ENCODE assay signal across 8 cellular contexts in genomic region chr20:58892126-58892931, GRCh38. TPM values are rescaled to one million over a fixed set of nuclear protein-coding genes. Genes with fewer than 3 reads are reported as not detected.
DNase-seq lines count a peak whose midpoint lies in the region; ATAC-seq lines count a peak whose summit lies in the region.

No MANE protein-coding gene starts in this region.

- POLR2A ChIA-PET in CD8-positive, alpha-beta memory T cell (lab: Charles Lee): interaction anchor here (1.1 to 1.4 kb wide), 3 partner anchors 89 to 151 kb away, joined by 3 to 11 read pairs (median 9); partner anchors contain the start of genes ATP5F1E and NELFCD
- POLR2A ChIA-PET in activated CD4-positive, alpha-beta memory T cell treated with anti-CD3 and anti-CD28 coated beads, Interleukin-2, amount 10 ng/mL, durations not matched to agents 7 days and 5 days (lab: Charles Lee): interaction anchor here (0.5 to 1.4 kb wide), 7 partner anchors 14 to 275 kb away, joined by 3 to 14 read pairs (median 4); partner anchors contain the start of gene STX16

- H3K4me1 ChIP-seq in CD8-positive, alpha-beta memory T cell (ENCODE audit: insufficient read depth, low read length): peaks cover 36% of the 10 kb centered on the region

- peaks cover 51 to 58% (median 55%) of the 10 kb centered on the region in 3 donors for H3K4me1 Mint-ChIP-seq in CD8-positive, alpha-beta memory T cell
- peaks cover 51% of the 10 kb centered on the region for H3K4me1 Mint-ChIP-seq in activated CD4-positive, alpha-beta memory T cell treated with anti-CD3 and anti-CD28 coated beads, Interleukin-2, amount 10 ng/mL, durations not matched to agents 7 days and 5 days

- H3K27ac Mint-ChIP-seq in CD8-positive, alpha-beta memory T cell: peak overlapping the region; percentile 93 to 100 (median 98)
- H3K27ac Mint-ChIP-seq in activated CD4-positive, alpha-beta memory T cell treated with anti-CD3 and anti-CD28 coated beads, Interleukin-2, amount 10 ng/mL, durations not matched to agents 7 days and 5 days: peak overlapping the region; percentile 98

- peak overlapping the region; percentile 88 to 98 (median 96) for H3K4me3 Mint-ChIP-seq in CD8-positive, alpha-beta memory T cell
- H3K4me3 Mint-ChIP-seq in activated CD4-positive, alpha-beta memory T cell treated with anti-CD3 and anti-CD28 coated beads, Interleukin-2, amount 10 ng/mL, durations not matched to agents 7 days and 5 days: peak overlapping the region; percentile 89

- peak overlapping the region; percentile 70 for H3K4me3 ChIP-seq in CD8-positive, alpha-beta memory T cell (ENCODE audit: low read length)

- no peaks in the 10 kb centered on the region for H3K36me3 ChIP-seq in CD8-positive, alpha-beta memory T cell (ENCODE audit: insufficient read depth, low read length)

- no peaks in the 10 kb centered on the region for H3K9me3 ChIP-seq in CD8-positive, alpha-beta memory T cell (ENCODE audit: low read length)

- CTCF ChIA-PET in CD8-positive, alpha-beta memory T cell (lab: Charles Lee): interaction anchor here (0.8 kb wide), 1 partner anchor 11 kb away, joined by 3 read pairs; no protein-coding TSS in a partner anchor
- CTCF ChIA-PET in activated CD4-positive, alpha-beta memory T cell treated with anti-CD3 and anti-CD28 coated beads, Interleukin-2, amount 10 ng/mL, durations not matched to agents 7 days and 5 days (lab: Charles Lee): no interaction called here

- ATAC-seq in HG02678 (IDR thresholded peaks at IDR 0.05; ENCODE audit: unreplicated experiment): peak; percentile 8

- H3K9me3 Mint-ChIP-seq in CD8-positive, alpha-beta memory T cell: peaks cover 0 to 5% (median 0%) of the 10 kb centered on the region in 5 donors
- no peaks in the 10 kb centered on the region for H3K9me3 Mint-ChIP-seq in activated CD4-positive, alpha-beta memory T cell treated with anti-CD3 and anti-CD28 coated beads, Interleukin-2, amount 10 ng/mL, durations not matched to agents 7 days and 5 days

- H3K27me3 ChIP-seq in CD8-positive, alpha-beta memory T cell (ENCODE audit: insufficient read depth, low read length, poor library complexity, severe bottlenecking): no peaks in the 10 kb centered on the region

- H3K36me3 Mint-ChIP-seq in CD8-positive, alpha-beta memory T cell: peaks cover 0 to 37% (median 3%) of the 10 kb centered on the region in 3 donors
- peaks cover 39% of the 10 kb centered on the region for H3K36me3 Mint-ChIP-seq in activated CD4-positive, alpha-beta memory T cell treated with anti-CD3 and anti-CD28 coated beads, Interleukin-2, amount 10 ng/mL, durations not matched to agents 7 days and 5 days (ENCODE audit: low read depth)

- H3K27ac ChIP-seq in CD8-positive, alpha-beta memory T cell (ENCODE audit: low read depth, low read length): peak overlapping the region; percentile 89

- peaks cover 0 to 5% of the 10 kb centered on the region in 2 donors for H3K27me3 Mint-ChIP-seq in CD8-positive, alpha-beta memory T cell
- no peaks in the 10 kb centered on the region for H3K27me3 Mint-ChIP-seq in activated CD4-positive, alpha-beta memory T cell treated with anti-CD3 and anti-CD28 coated beads, Interleukin-2, amount 10 ng/mL, durations not matched to agents 7 days and 5 days

- DNase-seq in CD8-positive, alpha-beta memory T cell: peak; percentile 62 to 85 (median 73)
- DNase-seq in NCI-H524 treated with DMSO at 0.1 percent for 48 hours (lab: John Stamatoyannopoulos, UW) (peak; percentile 46), ecto neural progenitor cell (ENCODE audit: low spot score) (peak; percentile 85), lung microvascular endothelial cell (ENCODE audit: low read depth in 2 of 2) (peak; percentile 68 to 69), occipital lobe (lab: John Stamatoyannopoulos, UW) (no peak)
- DNase-seq in activated CD4-positive, alpha-beta memory T cell treated with anti-CD3 and anti-CD28 coated beads, Interleukin-2, amount 10 ng/mL, durations not matched to agents 7 days and 5 days: peak; percentile 74
- DNase-seq in stimulated activated CD8-positive, alpha-beta memory T cell treated with anti-CD3 and anti-CD28 coated beads, Interleukin-12 subunit alpha, Interleukin-12 subunit beta, amount 100 ng/mL, for 1 hour (ENCODE audit: low read depth): peak; percentile 54

RNA-seq across cellular contexts. Expression of gene GNAS, which starts 39.8 kb away (rescaled TPM):
- total RNA-seq in CD8-positive, alpha-beta memory T cell: 100 to 1,000 TPM; 637 to 666 TPM
- 218 TPM for polyA plus RNA-seq in CD8-positive, alpha-beta memory T cell
- 100 to 1,000 TPM; 790 to 809 TPM for total RNA-seq in activated CD4-positive, alpha-beta memory T cell treated with anti-CD3 and anti-CD28 coated beads, Interleukin-2, amount 10 ng/mL, durations not matched to agents 7 days and 5 days
- total RNA-seq in lung microvascular endothelial cell (261 and 375 TPM in 2 replicates), occipital lobe (344 TPM)

RNA-seq across cellular contexts. Expression of gene GNAS-AS1, which starts 41.6 kb away (rescaled TPM):
- under 1 TPM; 0.55 to 0.68 TPM for total RNA-seq in CD8-positive, alpha-beta memory T cell
- polyA plus RNA-seq in CD8-positive, alpha-beta memory T cell: not detected
- 1 to 10 TPM in 1 of 2 experiments, under 1 TPM in 1; 0.65 to 1.0 TPM for total RNA-seq in activated CD4-positive, alpha-beta memory T cell treated with anti-CD3 and anti-CD28 coated beads, Interleukin-2, amount 10 ng/mL, durations not matched to agents 7 days and 5 days
- total RNA-seq in lung microvascular endothelial cell (0.22 TPM in 1 of 2 replicates, not detected in the other), occipital lobe (0.94 TPM)
